In the genomic region with DNA sequence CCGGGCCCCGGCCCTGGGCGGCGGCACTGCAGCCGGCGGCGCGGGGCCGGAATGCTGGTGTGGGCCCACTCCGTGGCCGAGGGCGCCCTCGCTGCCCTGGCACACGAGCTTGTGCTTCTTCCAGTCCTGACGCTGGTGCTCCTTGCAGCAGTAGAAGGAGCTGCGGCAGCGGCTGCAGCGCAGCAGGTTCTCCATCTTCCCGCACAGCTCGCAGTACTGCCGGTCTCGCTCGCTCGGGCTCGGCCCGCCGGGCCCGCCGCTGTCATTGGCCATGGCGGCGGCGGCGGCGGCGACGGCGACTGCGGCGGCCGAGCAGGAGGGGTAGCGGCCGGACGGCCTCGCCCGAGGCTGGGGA, we compare ENCODE assay signal across 8 cellular contexts. TPM values are rescaled to one million over a fixed set of nuclear protein-coding genes. Genes with fewer than 3 reads are reported as not detected.
DNase-seq lines count a peak whose midpoint lies in the region; ATAC-seq and TF ChIP-seq lines count a peak whose summit lies in the region.

No MANE protein-coding gene starts in this region.

- H3K4me1 ChIP-seq in adipocyte (ENCODE audit: control insufficient read depth, insufficient read depth, low read length) (peaks cover 39% of the 10 kb centered on the region), right atrium auricular region (peaks cover 0 to 56% of the 10 kb centered on the region in 2 donors), rectal smooth muscle tissue (ENCODE audit: control insufficient read depth, insufficient read depth, low read length) (peaks cover 29% of the 10 kb centered on the region)

- peak; percentile 13 for DNase-seq in activated T-cell treated with anti-CD3 and anti-CD28 coated beads for 24 hours (ENCODE audit: low read depth)
- no peak for DNase-seq in activated T-cell treated with anti-CD3 and anti-CD28 coated beads, Interleukin-2, amount 50 U/mL, for 48 hours
- peak; percentile 6 for DNase-seq in NCI-H748 treated with DMSO at 0.1 percent for 48 hours (lab: John Stamatoyannopoulos, UW)
- DNase-seq in adipocyte (ENCODE audit: low read depth), result peak; percentile 76
- DNase-seq in right atrium auricular region (ENCODE audit: low spot score), result no peak
- no peak for DNase-seq in HT-29 (ENCODE audit: low spot score)

- H3K27me3 ChIP-seq in adipocyte (replicated peaks; ENCODE audit: control insufficient read depth, insufficient read depth, low read length) (no peaks in the 10 kb centered on the region), right atrium auricular region (no peaks in the 10 kb centered on the region), rectal smooth muscle tissue (ENCODE audit: control insufficient read depth, insufficient read depth, low read length) (no peaks in the 10 kb centered on the region)

- peak overlapping the region; percentile 86 for H3K4me3 ChIP-seq in adipocyte (ENCODE audit: low read length)
- peak overlapping the region; percentile 91 to 92 for H3K4me3 ChIP-seq in right atrium auricular region
- peak overlapping the region; percentile 94 for H3K4me3 ChIP-seq in rectal smooth muscle tissue (ENCODE audit: low read length)

- peak overlapping the region; percentile 91 for H3K9ac ChIP-seq in adipocyte (ENCODE audit: low read length)
- peak overlapping the region; percentile 74 for H3K9ac ChIP-seq in rectal smooth muscle tissue (ENCODE audit: low read length)

- no peaks in the 10 kb centered on the region for H3K9me3 ChIP-seq in adipocyte (ENCODE audit: control insufficient read depth, low read length)
- H3K9me3 ChIP-seq in right atrium auricular region, result no peaks in the 10 kb centered on the region

- peak; percentile 23 for ATAC-seq in HG02588 (IDR thresholded peaks at IDR 0.05; ENCODE audit: unreplicated experiment)

- no peak for TF ChIP-seq CTCF in right atrium auricular region (IDR thresholded peaks at IDR 0.05)

- H3K36me3 ChIP-seq in adipocyte (ENCODE audit: control insufficient read depth, insufficient read depth, low read length, severe bottlenecking) (no peaks in the 10 kb centered on the region), right atrium auricular region (peaks cover 4% of the 10 kb centered on the region), rectal smooth muscle tissue (ENCODE audit: control insufficient read depth, insufficient read depth, low read length) (no peaks in the 10 kb centered on the region)

- H3K27ac ChIP-seq in right atrium auricular region, result peak overlapping the region; percentile 99
- H3K27ac ChIP-seq in rectal smooth muscle tissue (ENCODE audit: low read depth, low read length), result peak overlapping the region; percentile 97

RNA-seq across cellular contexts. Expression of a gene that starts 0.5 kb away (rescaled TPM):
- 10 to 100 TPM; 57.9 to 76.7 TPM for total RNA-seq in right atrium auricular region
- 21.1 and 21.8 TPM in 2 replicates for total RNA-seq in HT-29 (2014; rRNA removed; shearing (Covaris generic))

Comparison
In these comparisons a context has a peak if more than half of its experiments do, and no peak if none do; other contexts are left out.
1. DNase-seq: peak in activated T-cell treated with anti-CD3 and anti-CD28 coated beads for 24 hours (single experiment), NCI-H748 treated with DMSO at 0.1 percent for 48 hours (single experiment) and adipocyte (single experiment); none in activated T-cell treated with anti-CD3 and anti-CD28 coated beads, Interleukin-2, amount 50 U/mL, for 48 hours (0 of 2), right atrium auricular region (single experiment) and HT-29 (single experiment).
2. Peak in every context shown above with its lines, with median percentiles within 50 percentile points of each other: H3K4me3 ChIP-seq.